Comparison of ENCODE assay signal across 1 cellular context in genomic region chr9:79246170-79246569, GRCh38.
TF ChIP-seq lines count a peak whose summit lies in the region.

No MANE protein-coding gene starts in this region.

TF ChIP-seq in A549, 52 proteins besides CTCF, POLR2A, EP300 and RAD21 (continued from another document):
- TF ChIP-seq PBX3 (IDR thresholded peaks at IDR 0.05) = no peak
- no peak for TF ChIP-seq MAZ (IDR thresholded peaks at IDR 0.05; ENCODE audit: borderline replicate concordance, low read depth, low read length)
- no peak for TF ChIP-seq POLR2AphosphoS2 (conservative IDR thresholded peaks at IDR 0.05; ENCODE audit: low read length)
- TF ChIP-seq ZSCAN20 (CRISPR knock-in tag; IDR thresholded peaks at IDR 0.05) = no peak
- no peak for TF ChIP-seq TP53 (CRISPR knock-in tag; IDR thresholded peaks at IDR 0.05)
- no peak for TF ChIP-seq JUN (IDR thresholded peaks at IDR 0.05)
- no peak for TF ChIP-seq NR3C1 (IDR thresholded peaks at IDR 0.05)
